ENCODE assay signal across 16 cellular contexts in genomic region chr1:36247538-36247937, GRCh38. TPM values are rescaled to one million over a fixed set of nuclear protein-coding genes. Genes with fewer than 3 reads are reported as not detected.
DNase-seq lines count a peak whose midpoint lies in the region; ATAC-seq, FAIRE-seq and TF ChIP-seq lines count a peak whose summit lies in the region.
"Had no signal": no experiment of that assay in that cellular context is flagged by ENCODE, and none has a peak within 500 bp of the region (broad histone marks: within the 10 kb centered on the region; RNA-seq: fewer than 3 reads in every experiment).

No MANE protein-coding gene starts in this region.

- H3K36me3 Mint-ChIP-seq in CD14-positive monocyte (peaks cover 10 to 35% of the 10 kb centered on the region in 2 donors), WTC11 (peaks cover 21% of the 10 kb centered on the region)

- no peak overlapping the region for H3K9ac ChIP-seq in endothelial cell of umbilical vein (replicated peaks; ENCODE audit: extremely low read depth, insufficient read depth, low read length)
- H3K9ac ChIP-seq: KMS-11 had no signal

- H3K4me2 ChIP-seq in endothelial cell of umbilical vein (ENCODE audit: insufficient read depth, low read length), result no peak overlapping the region
- H3K4me2 ChIP-seq: KMS-11 had no signal

- FAIRE-seq in endothelial cell of umbilical vein (lab: Jason Lieb, UNC), result no peak
- FAIRE-seq: colon, H1 had no signal

- POLR2A ChIA-PET in endothelial cell of umbilical vein (lab: Charles Lee) (no interaction called here), WTC11 (lab: Charles Lee) (interaction anchor here (0.7 kb wide), 1 partner anchor 129 kb away, joined by 4 read pairs; no protein-coding TSS in a partner anchor)

- 93 to 95% (median 94%) methylated on average over 3 of the region's 3 CpGs for WGBS in psoas muscle, 3 donors

- H3K4me3 Mint-ChIP-seq in CD14-positive monocyte (no peak overlapping the region), WTC11 (no peak overlapping the region)
- H3K4me3 Mint-ChIP-seq: nephron progenitor cell; stimulated activated naive B cell treated with anti-CD40 and anti-IgM and Interleukin-4, amounts not matched to agents 10 μg/mL and 1 μg/mL and 100 μg/mL, for 72 hours had no signal

- peaks cover 39% of the 10 kb centered on the region for H3K4me1 Mint-ChIP-seq in CD14-positive monocyte
- peaks cover 17% of the 10 kb centered on the region for H3K4me1 Mint-ChIP-seq in WTC11
- H3K4me1 Mint-ChIP-seq: nephron progenitor cell had no signal

- H3K27ac ChIP-seq in endothelial cell of umbilical vein (ENCODE audit: insufficient read depth, low read depth, low read length) (peak overlapping the region; percentile 21), psoas muscle (peak overlapping the region; percentile 79)
- H3K27ac ChIP-seq: KMS-11 had no signal

- no peak overlapping the region for H2AFZ ChIP-seq in endothelial cell of umbilical vein (ENCODE audit: low read depth, low read length)

- H3K27me3 Mint-ChIP-seq in CD14-positive monocyte (ENCODE audit: low read depth in 3 of 3) (no peaks in the 10 kb centered on the region), WTC11 (ENCODE audit: low read depth) (no peaks in the 10 kb centered on the region)
- H3K27me3 Mint-ChIP-seq: stimulated activated naive B cell treated with anti-CD40 and anti-IgM and Interleukin-4, amounts not matched to agents 10 μg/mL and 1 μg/mL and 100 μg/mL, for 72 hours had no signal

- H3K27me3 ChIP-seq in endothelial cell of umbilical vein (ENCODE audit: control insufficient read depth in 2 of 2, insufficient read depth in 2 of 2, low read length in 2 of 2) (no peaks in the 10 kb centered on the region), psoas muscle (ENCODE audit: insufficient read depth in 3 of 3, low read length in 2 of 3) (no peaks in the 10 kb centered on the region)

- H3K4me1 ChIP-seq in endothelial cell of umbilical vein (ENCODE audit: control insufficient read depth, extremely low read depth, insufficient read depth, low read length), result peaks cover 8% of the 10 kb centered on the region
- H3K4me1 ChIP-seq in psoas muscle, result peaks cover 77% of the 10 kb centered on the region

- TF ChIP-seq CTCF in CD14-positive monocyte (IDR thresholded peaks at IDR 0.05), result no peak
- no peak for TF ChIP-seq CTCF in endothelial cell of umbilical vein (IDR thresholded peaks at IDR 0.05; ENCODE audit: extremely low read depth in 1 of 2, insufficient read depth in 1 of 2, low read depth in 1 of 2, low read length in 2 of 2)
- TF ChIP-seq CTCF in psoas muscle (IDR thresholded peaks at IDR 0.05), result no peak
- no peak for TF ChIP-seq CTCF in WTC11 (IDR thresholded peaks at IDR 0.05)

- H3K9me3 Mint-ChIP-seq in CD14-positive monocyte (peaks cover 0 to 2% (median 0%) of the 10 kb centered on the region in 7 donors), WTC11 (no peaks in the 10 kb centered on the region)

- H3K36me3 ChIP-seq in endothelial cell of umbilical vein (ENCODE audit: control insufficient read depth in 2 of 2, extremely low read depth in 1 of 2, insufficient read depth in 2 of 2, low read length in 2 of 2) (no peaks in the 10 kb centered on the region), psoas muscle (ENCODE audit: insufficient read depth in 1 of 2, low read depth in 1 of 2) (peaks cover 0 to 4% of the 10 kb centered on the region in 2 donors)

- peaks cover 89% of the 10 kb centered on the region for H3K79me2 ChIP-seq in endothelial cell of umbilical vein (ENCODE audit: control insufficient read depth, insufficient read depth, low read length)

- H3K27ac Mint-ChIP-seq in CD14-positive monocyte (peak overlapping the region; percentile 77 to 96 (median 95)), WTC11 (no peak overlapping the region)
- H3K27ac Mint-ChIP-seq: nephron progenitor cell; stimulated activated naive B cell treated with anti-CD40 and anti-IgM and Interleukin-4, amounts not matched to agents 10 μg/mL and 1 μg/mL and 100 μg/mL, for 72 hours had no signal

- H3K4me3 ChIP-seq in endothelial cell of umbilical vein (replicated peaks in 1 of 3; ENCODE audit: insufficient read depth in 1 of 3, low read depth in 1 of 3, low read length in 3 of 3) (no peak overlapping the region), psoas muscle (no peak overlapping the region)

- dilution Hi-C loops in endothelial cell of umbilical vein (cut with MboI; ENCODE audit: extremely low pct_ligation_motif_present, low sequenced_read_pairs), result no loop called here

- H3K9me3 ChIP-seq in endothelial cell of umbilical vein (replicated peaks; ENCODE audit: control insufficient read depth, insufficient read depth, low read length) (no peaks in the 10 kb centered on the region), psoas muscle (no peaks in the 10 kb centered on the region)

- DNase-seq in CD14-positive monocyte (ENCODE audit: low spot score) (no peak), NOMO-1 treated with DMSO at 0.1 percent for 48 hours (lab: John Stamatoyannopoulos, UW; ENCODE audit: unreplicated experiment) (peak; percentile 58), endothelial cell of umbilical vein (ENCODE audit: low read depth, low spot score) (no peak), psoas muscle (no peak), D341Med (ENCODE audit: low spot score) (no peak), WTC11 (ENCODE audit: low spot score) (no peak)
- DNase-seq: left ventricle myocardium superior; NCI-H1694; nephron progenitor cell; stimulated activated naive B cell treated with anti-CD40 and anti-IgM and Interleukin-4, amounts not matched to agents 10 μg/mL and 1 μg/mL and 100 μg/mL, for 72 hours; T-helper 2 cell had no signal

- intact Hi-C loops in CD14-positive monocyte (cut with micrococcal nuclease) (no loop called here), endothelial cell of umbilical vein (cut with micrococcal nuclease) (no loop called here), psoas muscle (cut with DNase I) (no loop called here)

- TF ChIP-seq POLR2A in endothelial cell of umbilical vein (IDR thresholded peaks at IDR 0.05; ENCODE audit: low read depth, low read length), result no peak

- H4K20me1 ChIP-seq in endothelial cell of umbilical vein (replicated peaks; ENCODE audit: control insufficient read depth, extremely low read depth, insufficient read depth, low read length), result peaks cover 4% of the 10 kb centered on the region

- BruUV-seq in endothelial cell of umbilical vein (replicated peaks; lab: Mats Ljungman, UMichigan), result no TSS peak

- H3K9me1 ChIP-seq in endothelial cell of umbilical vein (replicated peaks; ENCODE audit: control insufficient read depth, extremely low read depth, insufficient read depth, low read length), result no peaks in the 10 kb centered on the region

- CTCF ChIA-PET in endothelial cell of umbilical vein (lab: Charles Lee) (interaction anchor here (0.7 to 0.8 kb wide), 2 partner anchors 11 to 24 kb away, joined by 3 to 5 read pairs; no protein-coding TSS in a partner anchor), WTC11 (lab: Charles Lee) (interaction anchor here (1.1 kb wide), 1 partner anchor 53 kb away, joined by 3 read pairs; no protein-coding TSS in a partner anchor)

- ATAC-seq in psoas muscle (no peak), HG03025 (IDR thresholded peaks at IDR 0.05; ENCODE audit: low FRiP score, unreplicated experiment) (no peak), WTC11 (no peak), HG02840 (IDR thresholded peaks at IDR 0.05; ENCODE audit: low FRiP score, unreplicated experiment) (no peak)
- ATAC-seq: stimulated activated naive B cell treated with anti-CD40 and anti-IgM and Interleukin-4, amounts not matched to agents 10 μg/mL and 1 μg/mL and 100 μg/mL, for 72 hours had no signal

TF ChIP-seq in endothelial cell of umbilical vein, 7 proteins besides CTCF, POLR2A, EP300 and RAD21 (continues in another document):
- TF ChIP-seq EZH2 (IDR thresholded peaks at IDR 0.05; ENCODE audit: borderline replicate concordance, low read depth, low read length, severe bottlenecking) (no peak), MYC (IDR thresholded peaks at IDR 0.05; ENCODE audit: low read depth, low read length) (no peak)
- TF ChIP-seq, protein P1, sequence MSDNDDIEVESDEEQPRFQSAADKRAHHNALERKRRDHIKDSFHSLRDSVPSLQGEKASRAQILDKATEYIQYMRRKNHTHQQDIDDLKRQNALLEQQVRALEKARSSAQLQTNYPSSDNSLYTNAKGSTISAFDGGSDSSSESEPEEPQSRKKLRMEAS (IDR thresholded peaks at IDR 0.05; ENCODE audit: insufficient read depth, insufficient read length), result no peak

TF ChIP-seq in WTC11, 78 proteins besides CTCF, POLR2A, EP300 and RAD21 (continues in another document):
- TF ChIP-seq NFE2L1 (CRISPR knock-in tag; IDR thresholded peaks at IDR 0.05), result no peak
- TF ChIP-seq SP1 (CRISPR knock-in tag; conservative IDR thresholded peaks at IDR 0.05), result no peak
- TF ChIP-seq ZNF232 (CRISPR knock-in tag; IDR thresholded peaks at IDR 0.05), result no peak
- TF ChIP-seq NR1H2 (CRISPR knock-in tag; IDR thresholded peaks at IDR 0.05), result no peak
- no peak for TF ChIP-seq TEAD4 (CRISPR knock-in tag; IDR thresholded peaks at IDR 0.05)

RNA-seq across cellular contexts. Expression of gene THRAP3, which starts 23.3 kb away (rescaled TPM):
- polyA plus RNA-seq in CD14-positive monocyte (10 to 100 TPM; 35.7 to 63.4 TPM), endothelial cell of umbilical vein (32.4 and 38.0 TPM in 2 replicates), psoas muscle (10 to 100 TPM; 45.8 to 92.9 (median 80.3) TPM)
- total RNA-seq in endothelial cell of umbilical vein (130 and 144 TPM in 2 replicates), psoas muscle (100 to 1,000 TPM in 3 of 4 donors, 10 to 100 TPM in 1; 96.6 to 159 (median 124) TPM), WTC11 (2021) (150 to 160 TPM (median 153 TPM) in 3 replicates)
- polyA plus RNA-seq in endothelial cell of umbilical vein (2011; cell fraction: cytosol; rRNA removed), result 51.6 and 54.0 TPM in 2 replicates
- polyA plus RNA-seq in endothelial cell of umbilical vein (2011; cell fraction: nucleus; rRNA removed), result 61.5 and 77.7 TPM in 2 replicates
- 56.8 and 76.2 TPM in 2 replicates for polyA plus RNA-seq in endothelial cell of umbilical vein (2012)
- 78.6 and 81.4 TPM in 2 replicates for polyA minus RNA-seq in endothelial cell of umbilical vein
- 57.8 TPM for polyA minus RNA-seq in endothelial cell of umbilical vein (2011; cell fraction: cytosol; rRNA and poly(A)+ RNA removed)
- polyA minus RNA-seq in endothelial cell of umbilical vein (2011; cell fraction: nucleus; rRNA and poly(A)+ RNA removed), result 49.0 and 74.2 TPM in 2 replicates

RNA-seq across cellular contexts. Expression of gene SH3D21, which starts 58.6 kb away (rescaled TPM):
- not detected for polyA plus RNA-seq in CD14-positive monocyte
- total RNA-seq in endothelial cell of umbilical vein, result 5.1 and 7.2 TPM in 2 replicates
- 1.6 and 1.8 TPM in 2 replicates for polyA plus RNA-seq in endothelial cell of umbilical vein
- polyA plus RNA-seq in endothelial cell of umbilical vein (2011; cell fraction: cytosol; rRNA removed), result 0.72 and 0.76 TPM in 2 replicates
- polyA plus RNA-seq in endothelial cell of umbilical vein (2011; cell fraction: nucleus; rRNA removed), result 26.0 and 27.2 TPM in 2 replicates
- 3.2 and 4.3 TPM in 2 replicates for polyA plus RNA-seq in endothelial cell of umbilical vein (2012)
- 0.68 and 1.5 TPM in 2 replicates for polyA minus RNA-seq in endothelial cell of umbilical vein
- polyA minus RNA-seq in endothelial cell of umbilical vein (2011; cell fraction: cytosol; rRNA and poly(A)+ RNA removed), result 0.61 TPM
- 3.9 and 5.1 TPM in 2 replicates for polyA minus RNA-seq in endothelial cell of umbilical vein (2011; cell fraction: nucleus; rRNA and poly(A)+ RNA removed)
- total RNA-seq in psoas muscle, result 1 to 10 TPM in 1 of 4 donors, under 1 TPM in 3; 0.69 to 1.1 (median 0.96) TPM
- polyA plus RNA-seq in psoas muscle, result under 1 TPM; 0.36 to 0.88 (median 0.37) TPM
- total RNA-seq in WTC11 (2021), result 22.1 to 29.3 TPM (median 26.9 TPM) in 3 replicates
